ENCODE assay signal across 19 cellular contexts in genomic region chr11:82790723-82791487, GRCh38. TPM values are rescaled to one million over a fixed set of nuclear protein-coding genes. Genes with fewer than 3 reads are reported as not detected.
A peak's percentile ranks its signal among the peaks of the same experiment; 100 is the strongest.
DNase-seq lines count a peak whose midpoint lies in the region; ATAC-seq and TF ChIP-seq lines count a peak whose summit lies in the region.
"Had no signal": no experiment of that assay in that cellular context is flagged by ENCODE, and none has a peak within 500 bp of the region (broad histone marks: within the 10 kb centered on the region; RNA-seq: fewer than 3 reads in every experiment).

No MANE protein-coding gene starts in this region.

- CTCF ChIA-PET in CD8-positive, alpha-beta memory T cell (lab: Charles Lee) = no interaction called here
- CTCF ChIA-PET in SK-N-SH (lab: Yijun Ruan, JAX) = interaction anchor here (1.1 to 3.5 kb wide), 6 partner anchors 16 to 108 kb away, joined by 3 to 14 read pairs (median 4); no protein-coding TSS in a partner anchor

- H3K4me3 ChIP-seq in CD8-positive, alpha-beta memory T cell (ENCODE audit: low read length) = no peak overlapping the region
- H3K4me3 ChIP-seq in SK-N-SH (ENCODE audit: low read depth in 2 of 2, low read length in 1 of 2) (no peak overlapping the region), suprapubic skin (no peak overlapping the region)
- H3K4me3 ChIP-seq: gastrocnemius medialis had no signal

- no peak overlapping the region for H3K9ac ChIP-seq in SK-N-SH

- H3K27ac ChIP-seq in CD8-positive, alpha-beta memory T cell (ENCODE audit: low read depth, low read length) = peak overlapping the region; percentile 55
- H3K27ac ChIP-seq in SK-N-SH (ENCODE audit: low read depth in 2 of 2, low read length in 1 of 2) = peak overlapping the region; percentile 15 to 99; a peak in 3 of 4 replicates
- no peak overlapping the region for H3K27ac ChIP-seq in suprapubic skin
- H3K27ac ChIP-seq: gastrocnemius medialis had no signal

- no peaks in the 10 kb centered on the region for H3K79me2 ChIP-seq in SK-N-SH (ENCODE audit: insufficient read depth)

- intact Hi-C loops in left ventricle myocardium superior (cut with micrococcal nuclease) = no loop called here

- ATAC-seq in left ventricle myocardium superior (peak; percentile 93), GM18870 (IDR thresholded peaks at IDR 0.05; ENCODE audit: unreplicated experiment) (no peak)
- no peak for ATAC-seq in activated CD4-positive, CD25-positive, alpha-beta regulatory T cell treated with anti-CD3 and anti-CD28 coated beads, Interleukin-2, amount 50 U/mL, for 24 hours
- ATAC-seq: activated T-cell treated with anti-CD3 and anti-CD28 coated beads, Interleukin-2, amount 50 U/mL, for 72 hours; gastrocnemius medialis; sciatic nerve had no signal

- no peaks in the 10 kb centered on the region for H3K9me2 ChIP-seq in SK-N-SH

- H3K27me3 ChIP-seq in CD8-positive, alpha-beta memory T cell (ENCODE audit: insufficient read depth, low read length, poor library complexity, severe bottlenecking) = no peaks in the 10 kb centered on the region
- H3K27me3 ChIP-seq in SK-N-SH (ENCODE audit: insufficient read depth) = no peaks in the 10 kb centered on the region
- H3K27me3 ChIP-seq in suprapubic skin = no peaks in the 10 kb centered on the region
- H3K27me3 ChIP-seq: gastrocnemius medialis had no signal

- no peak for TF ChIP-seq POLR2A in suprapubic skin (IDR thresholded peaks at IDR 0.05)

- no peaks in the 10 kb centered on the region for H3K9me3 Mint-ChIP-seq in CD8-positive, alpha-beta memory T cell
- H3K9me3 Mint-ChIP-seq: activated T-cell treated with anti-CD3 and anti-CD28 coated beads, Interleukin-2, amount 50 U/mL, for 72 hours; naive B cell; stimulated activated naive CD8-positive, alpha-beta T cell treated with anti-CD3 and anti-CD28 coated beads, Interleukin-15, Interleukin-2, amounts not matched to agents 100 ng/mL and 50 ng/mL, for 24 hours had no signal

- POLR2A ChIA-PET in CD8-positive, alpha-beta memory T cell (lab: Charles Lee) = no interaction called here
- POLR2A ChIA-PET in SK-N-SH (lab: Yijun Ruan, JAX) = no interaction called here

- no peaks in the 10 kb centered on the region for H3K4me1 ChIP-seq in CD8-positive, alpha-beta memory T cell (ENCODE audit: insufficient read depth, low read length)
- peaks cover 0 to 28% of the 10 kb centered on the region in 2 experiments; a peak in 2 of 4 replicates for H3K4me1 ChIP-seq in SK-N-SH (ENCODE audit: control insufficient read depth in 1 of 2, insufficient read depth in 2 of 2, low read depth in 1 of 2, low read length in 1 of 2)
- H3K4me1 ChIP-seq in suprapubic skin = peaks cover 3% of the 10 kb centered on the region
- H3K4me1 ChIP-seq: gastrocnemius medialis had no signal

- no peaks in the 10 kb centered on the region for H3K4me1 Mint-ChIP-seq in CD8-positive, alpha-beta memory T cell
- H3K4me1 Mint-ChIP-seq: naive B cell had no signal

- H3K9me3 ChIP-seq in CD8-positive, alpha-beta memory T cell (ENCODE audit: low read length) = no peaks in the 10 kb centered on the region
- no peaks in the 10 kb centered on the region for H3K9me3 ChIP-seq in SK-N-SH
- no peaks in the 10 kb centered on the region for H3K9me3 ChIP-seq in suprapubic skin
- H3K9me3 ChIP-seq: gastrocnemius medialis had no signal

- peaks cover 3 to 6% of the 10 kb centered on the region in 2 donors for H3K27me3 Mint-ChIP-seq in CD8-positive, alpha-beta memory T cell
- H3K27me3 Mint-ChIP-seq: stimulated activated naive CD8-positive, alpha-beta T cell treated with anti-CD3 and anti-CD28 coated beads, Interleukin-15, Interleukin-2, amounts not matched to agents 100 ng/mL and 50 ng/mL, for 24 hours had no signal

- H3K4me3 Mint-ChIP-seq in CD8-positive, alpha-beta memory T cell = no peak overlapping the region
- H3K4me3 Mint-ChIP-seq: activated T-cell treated with anti-CD3 and anti-CD28 coated beads, Interleukin-2, amount 50 U/mL, for 72 hours; naive B cell; stimulated activated naive CD8-positive, alpha-beta T cell treated with anti-CD3 and anti-CD28 coated beads, Interleukin-15, Interleukin-2, amounts not matched to agents 100 ng/mL and 50 ng/mL, for 24 hours had no signal

- no peak for TF ChIP-seq RAD21 in SK-N-SH (IDR thresholded peaks at IDR 0.05; ENCODE audit: low read length)

- DNase-seq in CD8-positive, alpha-beta memory T cell = no peak
- DNase-seq in NCI-H187 (lab: John Stamatoyannopoulos, UW) (peak; percentile 6 to 18), SK-N-SH (peak; percentile 65), left ventricle myocardium superior (peak; percentile 28), suprapubic skin (ENCODE audit: low spot score in 2 of 2) (no peak), HT-29 (ENCODE audit: low spot score) (no peak)
- DNase-seq: activated T-cell treated with anti-CD3 and anti-CD28 coated beads, Interleukin-2, amount 50 U/mL, for 72 hours; anterior cingulate cortex; effector CD8-positive, alpha-beta T cell; gastrocnemius medialis; Karpas-422; kidney; naive B cell; NCI-H526 treated with DMSO at 0.1 percent for 48 hours; SW 1271 had no signal

- 38% methylated on average over 4 of the region's 5 CpGs for WGBS in SK-N-SH (ENCODE audit: low lambda C conversion rate)
- 48% methylated on average over 5 of the region's 5 CpGs for WGBS in suprapubic skin

- H3K36me3 ChIP-seq in CD8-positive, alpha-beta memory T cell (ENCODE audit: insufficient read depth, low read length) = no peaks in the 10 kb centered on the region
- H3K36me3 ChIP-seq in SK-N-SH (replicated peaks in 1 of 2; ENCODE audit: control insufficient read depth in 1 of 2, insufficient read depth in 2 of 2, low read length in 1 of 2) (no peaks in the 10 kb centered on the region), suprapubic skin (no peaks in the 10 kb centered on the region)
- H3K36me3 ChIP-seq: gastrocnemius medialis had no signal

- no peak overlapping the region for H3K27ac Mint-ChIP-seq in CD8-positive, alpha-beta memory T cell
- H3K27ac Mint-ChIP-seq: activated T-cell treated with anti-CD3 and anti-CD28 coated beads, Interleukin-2, amount 50 U/mL, for 72 hours; naive B cell; stimulated activated naive CD8-positive, alpha-beta T cell treated with anti-CD3 and anti-CD28 coated beads, Interleukin-15, Interleukin-2, amounts not matched to agents 100 ng/mL and 50 ng/mL, for 24 hours had no signal

- H3F3A ChIP-seq in SK-N-SH (replicated peaks; ENCODE audit: insufficient read depth) = no peaks in the 10 kb centered on the region

- H2AFZ ChIP-seq in SK-N-SH (ENCODE audit: low read depth) = no peak overlapping the region

- H4K20me1 ChIP-seq in SK-N-SH (ENCODE audit: insufficient read depth) = no peaks in the 10 kb centered on the region

- H3K4me2 ChIP-seq in SK-N-SH = no peak overlapping the region

- TF ChIP-seq CTCF in SK-N-SH (IDR thresholded peaks at IDR 0.05) = no peak
- TF ChIP-seq CTCF in suprapubic skin (IDR thresholded peaks at IDR 0.05) = no peak

- H3K36me3 Mint-ChIP-seq in CD8-positive, alpha-beta memory T cell = no peaks in the 10 kb centered on the region
- H3K36me3 Mint-ChIP-seq: naive B cell had no signal

- TF ChIP-seq EP300 in SK-N-SH (IDR thresholded peaks at IDR 0.05; ENCODE audit: borderline replicate concordance in 1 of 2, low read depth in 1 of 2, low read length in 1 of 2) (peak in 1 of 2 experiments; percentile 58; a peak in 2 of 4 replicates), suprapubic skin (IDR thresholded peaks at IDR 0.05) (no peak)

TF ChIP-seq in SK-N-SH, 30 proteins besides CTCF, POLR2A, EP300 and RAD21:
- no peak for TF ChIP-seq GABPA (IDR thresholded peaks at IDR 0.05; ENCODE audit: low read depth)
- TF ChIP-seq PBX3 (IDR thresholded peaks at IDR 0.05) = 0 out of 2 replicates have a peak, but pooled peaks have one; percentile 30
- peak; percentile 70 for TF ChIP-seq CHD2 (IDR thresholded peaks at IDR 0.05; ENCODE audit: low read length, partially characterized antibody)
- TF ChIP-seq RCOR1 (IDR thresholded peaks at IDR 0.05; ENCODE audit: low read length) = 0 out of 2 replicates have a peak, but pooled peaks have one; percentile 34

RNA-seq across cellular contexts. Expression of gene FAM181B, which starts 57.2 kb away (rescaled TPM):
- not detected for total RNA-seq in CD8-positive, alpha-beta memory T cell
- not detected for polyA plus RNA-seq in CD8-positive, alpha-beta memory T cell
- 0.02 and 0.06 TPM in 2 replicates for polyA plus RNA-seq in SK-N-SH (2012; rRNA removed)
- polyA plus RNA-seq in SK-N-SH (2012; cell fraction: cytosol; rRNA removed) = 0.06 and 0.13 TPM in 2 replicates
- 0.01 and 0.07 TPM in 2 replicates for polyA plus RNA-seq in SK-N-SH (2012; cell fraction: nucleus; rRNA removed)
- total RNA-seq in left ventricle myocardium superior = 0.07 TPM
- total RNA-seq in suprapubic skin = under 1 TPM; 0.18 to 0.42 (median 0.31) TPM
- total RNA-seq in HT-29 (2014; rRNA removed; shearing (Covaris generic)) = not detected in 2 replicates
- total RNA-seq: activated T-cell treated with anti-CD3 and anti-CD28 coated beads, Interleukin-2, amount 50 U/mL, for 72 hours had no signal

Comparison
In these comparisons a context has a peak if more than half of its experiments do, and no peak if none do; other contexts are left out.
1. DNase-seq: peak in NCI-H187 (2 of 2), SK-N-SH (single experiment) and left ventricle myocardium superior (single experiment); none in CD8-positive, alpha-beta memory T cell (0 of 5), suprapubic skin (0 of 2) and HT-29 (single experiment).